ENCODE assay signal across 2 cellular contexts in the genomic region with DNA sequence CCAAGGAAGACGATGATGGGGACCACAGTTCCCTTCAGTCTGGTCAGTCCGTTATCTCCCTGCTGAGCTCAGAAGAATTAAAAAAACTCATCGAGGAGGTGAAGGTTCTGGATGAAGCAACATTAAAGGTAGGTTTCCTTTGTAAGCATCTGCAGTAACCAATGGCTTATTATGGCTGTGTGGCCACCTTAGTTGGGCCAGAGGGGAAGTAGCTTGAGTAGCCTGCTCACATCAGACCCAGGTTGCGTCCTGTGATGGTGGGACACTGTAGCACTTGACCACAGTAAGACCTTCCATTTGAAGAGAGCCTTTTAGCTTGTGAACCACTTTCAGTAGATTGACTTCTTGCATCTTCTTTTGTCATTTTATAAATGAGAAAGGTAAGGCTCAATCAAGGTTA.
TF ChIP-seq lines count a peak whose summit lies in the region.

No MANE protein-coding gene starts in this region.

TF ChIP-seq in liver, 16 proteins besides CTCF, POLR2A, EP300 and RAD21 (continued from another document):
- TF ChIP-seq ATF3 (IDR thresholded peaks at IDR 0.05) (no peak), TAF1 (conservative IDR thresholded peaks at IDR 0.05) (no peak), HNF4G (IDR thresholded peaks at IDR 0.05) (no peak), RXRA (IDR thresholded peaks at IDR 0.05) (no peak), NR2F2 (IDR thresholded peaks at IDR 0.05) (no peak), HNF4A (conservative IDR thresholded peaks at IDR 0.05) (no peak)
- TF ChIP-seq, protein P1, sequence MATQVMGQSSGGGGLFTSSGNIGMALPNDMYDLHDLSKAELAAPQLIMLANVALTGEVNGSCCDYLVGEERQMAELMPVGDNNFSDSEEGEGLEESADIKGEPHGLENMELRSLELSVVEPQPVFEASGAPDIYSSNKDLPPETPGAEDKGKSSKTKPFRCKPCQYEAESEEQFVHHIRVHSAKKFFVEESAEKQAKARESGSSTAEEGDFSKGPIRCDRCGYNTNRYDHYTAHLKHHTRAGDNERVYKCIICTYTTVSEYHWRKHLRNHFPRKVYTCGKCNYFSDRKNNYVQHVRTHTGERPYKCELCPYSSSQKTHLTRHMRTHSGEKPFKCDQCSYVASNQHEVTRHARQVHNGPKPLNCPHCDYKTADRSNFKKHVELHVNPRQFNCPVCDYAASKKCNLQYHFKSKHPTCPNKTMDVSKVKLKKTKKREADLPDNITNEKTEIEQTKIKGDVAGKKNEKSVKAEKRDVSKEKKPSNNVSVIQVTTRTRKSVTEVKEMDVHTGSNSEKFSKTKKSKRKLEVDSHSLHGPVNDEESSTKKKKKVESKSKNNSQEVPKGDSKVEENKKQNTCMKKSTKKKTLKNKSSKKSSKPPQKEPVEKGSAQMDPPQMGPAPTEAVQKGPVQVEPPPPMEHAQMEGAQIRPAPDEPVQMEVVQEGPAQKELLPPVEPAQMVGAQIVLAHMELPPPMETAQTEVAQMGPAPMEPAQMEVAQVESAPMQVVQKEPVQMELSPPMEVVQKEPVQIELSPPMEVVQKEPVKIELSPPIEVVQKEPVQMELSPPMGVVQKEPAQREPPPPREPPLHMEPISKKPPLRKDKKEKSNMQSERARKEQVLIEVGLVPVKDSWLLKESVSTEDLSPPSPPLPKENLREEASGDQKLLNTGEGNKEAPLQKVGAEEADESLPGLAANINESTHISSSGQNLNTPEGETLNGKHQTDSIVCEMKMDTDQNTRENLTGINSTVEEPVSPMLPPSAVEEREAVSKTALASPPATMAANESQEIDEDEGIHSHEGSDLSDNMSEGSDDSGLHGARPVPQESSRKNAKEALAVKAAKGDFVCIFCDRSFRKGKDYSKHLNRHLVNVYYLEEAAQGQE (IDR thresholded peaks at IDR 0.05): no peak

TF ChIP-seq in HepG2, 621 proteins besides CTCF, POLR2A, EP300 and RAD21 (continued from another document):
- TF ChIP-seq, protein P2, sequence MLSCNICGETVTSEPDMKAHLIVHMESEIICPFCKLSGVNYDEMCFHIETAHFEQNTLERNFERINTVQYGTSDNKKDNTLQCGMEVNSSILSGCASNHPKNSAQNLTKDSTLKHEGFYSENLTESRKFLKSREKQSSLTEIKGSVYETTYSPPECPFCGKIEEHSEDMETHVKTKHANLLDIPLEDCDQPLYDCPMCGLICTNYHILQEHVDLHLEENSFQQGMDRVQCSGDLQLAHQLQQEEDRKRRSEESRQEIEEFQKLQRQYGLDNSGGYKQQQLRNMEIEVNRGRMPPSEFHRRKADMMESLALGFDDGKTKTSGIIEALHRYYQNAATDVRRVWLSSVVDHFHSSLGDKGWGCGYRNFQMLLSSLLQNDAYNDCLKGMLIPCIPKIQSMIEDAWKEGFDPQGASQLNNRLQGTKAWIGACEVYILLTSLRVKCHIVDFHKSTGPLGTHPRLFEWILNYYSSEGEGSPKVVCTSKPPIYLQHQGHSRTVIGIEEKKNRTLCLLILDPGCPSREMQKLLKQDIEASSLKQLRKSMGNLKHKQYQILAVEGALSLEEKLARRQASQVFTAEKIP (CRISPR knock-in tag; IDR thresholded peaks at IDR 0.05; ENCODE audit: borderline replicate concordance): no peak
- no peak for TF ChIP-seq ZNF180 (CRISPR knock-in tag; IDR thresholded peaks at IDR 0.05; ENCODE audit: borderline replicate concordance, low read depth)
- TF ChIP-seq RELA (CRISPR knock-in tag; IDR thresholded peaks at IDR 0.05): no peak
- no peak for TF ChIP-seq ZNF30 (CRISPR knock-in tag; IDR thresholded peaks at IDR 0.05)
- TF ChIP-seq KMT2B (CRISPR knock-in tag; IDR thresholded peaks at IDR 0.05): no peak
- no peak for TF ChIP-seq ZNF296 (CRISPR knock-in tag; conservative IDR thresholded peaks at IDR 0.05)
- no peak for TF ChIP-seq GATAD1 (CRISPR knock-in tag; IDR thresholded peaks at IDR 0.05)
- TF ChIP-seq ZFP37 (CRISPR knock-in tag; IDR thresholded peaks at IDR 0.05; ENCODE audit: borderline replicate concordance): no peak
- TF ChIP-seq NCOA1 (CRISPR knock-in tag; IDR thresholded peaks at IDR 0.05): no peak
- TF ChIP-seq TMF1 (CRISPR knock-in tag; IDR thresholded peaks at IDR 0.05; ENCODE audit: low read depth): no peak
- TF ChIP-seq ZNF33A (CRISPR knock-in tag; IDR thresholded peaks at IDR 0.05; ENCODE audit: borderline replicate concordance): no peak
- no peak for TF ChIP-seq KAT2B (IDR thresholded peaks at IDR 0.05; ENCODE audit: borderline replicate concordance, low read depth, low read length)
- TF ChIP-seq TOPORS (CRISPR knock-in tag; IDR thresholded peaks at IDR 0.05): no peak
- TF ChIP-seq, protein P3, sequence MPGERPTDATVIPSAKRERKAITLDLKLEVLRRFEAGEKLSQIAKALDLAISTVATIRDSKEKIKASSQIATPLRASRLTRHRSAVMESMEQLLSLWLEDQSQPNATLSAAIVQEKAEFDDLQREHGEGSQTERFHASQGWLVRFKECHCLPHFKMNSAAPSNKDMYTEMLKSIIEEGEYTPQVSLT (CRISPR knock-in tag; IDR thresholded peaks at IDR 0.05; ENCODE audit: borderline replicate concordance, low read depth): no peak
- TF ChIP-seq PRPF4 (IDR thresholded peaks at IDR 0.05; ENCODE audit: low read depth, low read length, poor library complexity, severe bottlenecking): no peak
- TF ChIP-seq TOE1 (CRISPR knock-in tag; IDR thresholded peaks at IDR 0.05): no peak
- TF ChIP-seq ZNF451 (CRISPR knock-in tag; IDR thresholded peaks at IDR 0.05): no peak
